In genomic region chr10:45717053-45717452, GRCh38 we compare ENCODE assay signal across 5 cellular contexts. TPM values are rescaled to one million over a fixed set of nuclear protein-coding genes. Genes with fewer than 3 reads are reported as not detected.
DNase-seq lines count a peak whose midpoint lies in the region; ATAC-seq, FAIRE-seq and TF ChIP-seq lines count a peak whose summit lies in the region.
"Not testable (repeated sequence)": the region's sequence is repeated elsewhere in the genome, so short reads cannot be mapped to it uniquely, and the experiment has no call there.

No MANE protein-coding gene starts in this region.

- CTCF ChIA-PET in K562 (lab: Yijun Ruan, JAX; ENCODE audit: low intra/inter-chr PET ratio): not testable (repeated sequence)

- not testable (repeated sequence) for TF ChIP-seq POLR2A in K562 (conservative IDR thresholded peaks at IDR 0.05); transverse colon (IDR thresholded peaks at IDR 0.05)

- H3K27ac ChIP-seq in K562 (ENCODE audit: extremely low read depth, low read depth, low read length): not testable (repeated sequence)
- H3K27ac ChIP-seq in transverse colon: peak overlapping the region; percentile 17 to 40 (median 31)

- not testable (repeated sequence) for TF ChIP-seq CTCF in K562 (IDR thresholded peaks at IDR 0.05 in 2 of 3, conservative IDR thresholded peaks at IDR 0.05 in 1 of 3; ENCODE audit: insufficient read depth in 2 of 3, low read depth in 1 of 3, low read length in 3 of 3); mucosa of descending colon (IDR thresholded peaks at IDR 0.05); transverse colon (IDR thresholded peaks at IDR 0.05)

- not testable (repeated sequence) for H3K36me3 ChIP-seq in K562 (ENCODE audit: control insufficient read depth, insufficient read depth, low read length); mucosa of descending colon (ENCODE audit: low read depth); transverse colon

- H2AFZ ChIP-seq in K562 (ENCODE audit: low read depth, low read length): not testable (repeated sequence)

- not testable (repeated sequence) for H3K27me3 ChIP-seq in K562 (ENCODE audit: control insufficient read depth in 2 of 2, insufficient read depth in 2 of 2, low read length in 2 of 2); transverse colon

- H4K20me1 ChIP-seq in K562 (replicated peaks; ENCODE audit: control insufficient read depth, insufficient read depth, low read length): not testable (repeated sequence)

- H3K9me1 ChIP-seq in K562 (ENCODE audit: control insufficient read depth, insufficient read depth, low read length): not testable (repeated sequence)

- 19% methylated on average over 3 of the region's 3 CpGs for WGBS in K562 (ENCODE audit: insufficient coverage, low coverage, missing lambda C conversion rate)
- 22 to 44% methylated on average over 3 of the region's 3 CpGs for WGBS in transverse colon (ENCODE audit: low coverage in 1 of 2), 2 donors

- not testable (repeated sequence) for H3K9me3 ChIP-seq in K562 (replicated peaks; ENCODE audit: control insufficient read depth, insufficient read depth, low read depth, low read length); mucosa of descending colon; transverse colon

- not testable (repeated sequence) for TF ChIP-seq RAD21 in K562 (CRISPR knock-in tag; conservative IDR thresholded peaks at IDR 0.05 in 1 of 2, IDR thresholded peaks at IDR 0.05 in 1 of 2)

- FAIRE-seq in K562 (lab: Jason Lieb, UNC): not testable (repeated sequence)

- not testable (repeated sequence) for H3K4me1 ChIP-seq in K562 (replicated peaks in 1 of 2; ENCODE audit: control insufficient read depth in 2 of 2, insufficient read depth in 2 of 2, low read length in 2 of 2); mucosa of descending colon (ENCODE audit: low read depth)
- peaks cover 0 to 21% (median 6%) of the 10 kb centered on the region in 4 donors for H3K4me1 ChIP-seq in transverse colon

- POLR2A ChIA-PET in K562 (lab: Yijun Ruan, JAX): not testable (repeated sequence)

- ATAC-seq in K562: not testable (repeated sequence)
- peak; percentile 93 for ATAC-seq in left colon
- peak; percentile 91 for ATAC-seq in mucosa of descending colon

- peak; percentile 35 for DNase-seq in NCI-H2227 (lab: John Stamatoyannopoulos, UW; ENCODE audit: unreplicated experiment)
- DNase-seq in K562 (ENCODE audit: extremely low read depth in 1 of 4, low spot score in 3 of 4); left colon; transverse colon: not testable (repeated sequence)
- peak in 1 of 3 donors; percentile 19 for DNase-seq in mucosa of descending colon

- not testable (repeated sequence) for BruUV-seq in K562 (replicated peaks; lab: Mats Ljungman, UMichigan)

- not testable (repeated sequence) for TF ChIP-seq EP300 in K562 (IDR thresholded peaks at IDR 0.05; ENCODE audit: low read length); transverse colon (IDR thresholded peaks at IDR 0.05; ENCODE audit: low read depth)

- in situ Hi-C loops in K562 (cut with MboI): loop anchor here (10.0 kb wide), 1 partner anchor 52 kb away; no protein-coding TSS in a partner anchor
- in situ Hi-C loops in transverse colon (cut with MboI; ENCODE audit: low pct_ligation_motif_present in 1 of 4, low pct_unique_long_range_greater_than_20kb in 1 of 4, low sequenced_read_pairs in 3 of 4): not testable (repeated sequence)

- intact Hi-C loops in K562 (cut with micrococcal nuclease); left colon (cut with DNase I, micrococcal nuclease); mucosa of descending colon (cut with DNase I, micrococcal nuclease); transverse colon (cut with DNase I; ENCODE audit: low total_unique reads): not testable (repeated sequence)

- not testable (repeated sequence) for H3K4me2 ChIP-seq in K562 (ENCODE audit: insufficient read depth, low read length)

- H3K79me2 ChIP-seq in K562 (ENCODE audit: control insufficient read depth, insufficient read depth, low read length): not testable (repeated sequence)

- not testable (repeated sequence) for H3K9ac ChIP-seq in K562 (ENCODE audit: insufficient read depth in 1 of 2, low read depth in 2 of 2, low read length in 2 of 2)

- not testable (repeated sequence) for H3K4me3 ChIP-seq in K562, mucosa of descending colon, transverse colon

TF ChIP-seq in K562, 482 proteins besides CTCF, POLR2A, EP300 and RAD21:
- TF ChIP-seq MAFG (tag; conservative IDR thresholded peaks at IDR 0.05) (0 out of 2 replicates have a peak, but pooled peaks have one; percentile 6), ZNF316 (IDR thresholded peaks at IDR 0.05) (peak; percentile 20; the same call in 1 of the 2 replicates)

RNA-seq across cellular contexts. Expression of gene WASHC2C, which starts 10.0 kb away (rescaled TPM):
- 35.3 and 105 TPM in 2 replicates for total RNA-seq in K562 (2011; cell fraction: chromatin; rRNA removed; ENCODE audit: low replicate concordance)
- total RNA-seq in K562 (2011; cell fraction: nucleolus; rRNA removed): 14.8 and 18.8 TPM in 2 replicates
- 36.3 and 40.6 TPM in 2 replicates for total RNA-seq in K562 (2011; cell fraction: nucleoplasm; rRNA removed)
- 24.1 and 24.8 TPM in 2 replicates for total RNA-seq in K562 (2014; rRNA removed)
- total RNA-seq in K562 (2014; rRNA removed; fragmentation: Illumina TruSeq; extraction: Trizol): 25.1 and 27.8 TPM in 2 replicates
- total RNA-seq in K562 (2015; rRNA removed; fragmentation: Illumina TruSeq; extraction: Trizol): 36.8 and 37.7 TPM in 2 replicates
- 25.9 and 28.4 TPM in 2 replicates for total RNA-seq in K562 (2021)
- 17.5 and 20.9 TPM in 2 replicates for polyA plus RNA-seq in K562 (2011; rRNA removed)
- 7.0 and 7.6 TPM in 2 replicates for polyA plus RNA-seq in K562 (2011; cell fraction: cytosol; rRNA removed)
- 47.1 and 48.7 TPM in 2 replicates for polyA plus RNA-seq in K562 (2011; cell fraction: nucleus; rRNA removed)
- polyA plus RNA-seq in K562 (2012): 23.4 and 25.2 TPM in 2 replicates
- polyA plus RNA-seq in K562 (2014; fragmentation: Illumina TruSeq; extraction: Trizol): 24.4 and 28.4 TPM in 2 replicates
- 1 to 10 TPM; 3.2 to 5.3 TPM for polyA plus RNA-seq in K562 (2014; fragmentation: Nextera tagmentation; extraction: Ambion mirVana)
- polyA plus RNA-seq in K562 (2014; rRNA removed): 18.3 and 21.6 TPM in 2 replicates
- polyA minus RNA-seq in K562 (2011; rRNA and poly(A)+ RNA removed): 76.4 and 96.4 TPM in 2 replicates
- polyA minus RNA-seq in K562 (2011; cell fraction: cytosol; rRNA and poly(A)+ RNA removed): 12.7 and 13.1 TPM in 2 replicates
- polyA minus RNA-seq in K562 (2011; cell fraction: nucleus; rRNA and poly(A)+ RNA removed): 12.4 and 25.1 TPM in 2 replicates
- total RNA-seq in left colon: 10 to 100 TPM; 76.9 to 97.0 TPM
- 10 to 100 TPM; 52.5 to 88.4 (median 62.1) TPM for total RNA-seq in mucosa of descending colon
- 100 to 1,000 TPM in 1 of 4 donors, 10 to 100 TPM in 3; 62.7 to 126 (median 81.6) TPM for total RNA-seq in transverse colon

RNA-seq across cellular contexts. Expression of gene ZFAND4, which starts 44.5 kb away (rescaled TPM):
- total RNA-seq in K562 (2011; cell fraction: chromatin; rRNA removed; ENCODE audit: low replicate concordance): 2.3 and 6.4 TPM in 2 replicates
- 1.8 and 2.0 TPM in 2 replicates for total RNA-seq in K562 (2011; cell fraction: nucleolus; rRNA removed)
- total RNA-seq in K562 (2011; cell fraction: nucleoplasm; rRNA removed): 1.2 and 3.3 TPM in 2 replicates
- total RNA-seq in K562 (2014; rRNA removed) (0.82 and 1.2 TPM in 2 replicates), K562 (2014; rRNA removed; fragmentation: Illumina TruSeq; extraction: Trizol) (1.8 and 2.0 TPM in 2 replicates), K562 (2015; rRNA removed; fragmentation: Illumina TruSeq; extraction: Trizol) (2.5 and 3.0 TPM in 2 replicates), K562 (2021) (2.1 and 2.9 TPM in 2 replicates), left colon (10 to 100 TPM; 13.9 to 19.0 TPM), mucosa of descending colon (10 to 100 TPM; 15.5 to 22.1 (median 21.5) TPM), transverse colon (10 to 100 TPM in 3 of 4 donors, 1 to 10 TPM in 1; 9.0 to 34.4 (median 21.4) TPM)
- polyA plus RNA-seq in K562 (2011; rRNA removed) (0.03 and 0.53 TPM in 2 replicates), K562 (2014; fragmentation: Illumina TruSeq; extraction: Trizol) (1.3 and 1.5 TPM in 2 replicates), K562 (2014; fragmentation: Nextera tagmentation; extraction: Ambion mirVana) (under 1 TPM; 0.42 to 0.73 TPM), K562 (2014; rRNA removed) (0.92 and 2.6 TPM in 2 replicates)
- 0.18 TPM in 1 of 2 replicates, not detected in the other for polyA plus RNA-seq in K562 (2011; cell fraction: cytosol; rRNA removed)
- polyA plus RNA-seq in K562 (2011; cell fraction: nucleus; rRNA removed): 0.08 and 0.47 TPM in 2 replicates
- polyA plus RNA-seq in K562 (2012): 1.3 and 1.5 TPM in 2 replicates
- 0.09 and 1.2 TPM in 2 replicates for polyA minus RNA-seq in K562 (2011; rRNA and poly(A)+ RNA removed)
- polyA minus RNA-seq in K562 (2011; cell fraction: cytosol; rRNA and poly(A)+ RNA removed): not detected in 2 replicates
- polyA minus RNA-seq in K562 (2011; cell fraction: nucleus; rRNA and poly(A)+ RNA removed): 1.1 TPM in 1 of 2 replicates, not detected in the other
